In the genomic region with DNA sequence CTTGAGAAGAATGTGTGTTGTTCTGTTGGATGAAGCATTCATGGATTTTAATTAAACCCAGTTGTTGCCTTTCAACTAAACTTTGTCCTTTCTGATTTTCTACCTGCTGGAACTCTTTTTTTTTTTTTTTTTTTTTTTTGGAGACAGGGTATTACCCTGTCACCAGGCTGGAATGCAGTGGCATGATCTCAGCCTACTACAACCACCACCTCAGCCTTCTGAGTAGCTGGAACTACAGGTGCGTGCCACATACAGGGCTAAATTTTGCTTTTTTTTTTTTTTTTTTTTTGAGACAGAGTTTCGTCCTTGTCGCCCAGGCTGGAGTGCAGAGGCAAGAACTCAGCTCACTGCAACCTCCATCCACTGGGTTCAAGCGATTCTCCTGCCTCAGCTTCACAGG, we compare ENCODE assay signal across 17 cellular contexts. TPM values are rescaled to one million over a fixed set of nuclear protein-coding genes. Genes with fewer than 3 reads are reported as not detected.
DNase-seq lines count a peak whose midpoint lies in the region; ATAC-seq, FAIRE-seq and TF ChIP-seq lines count a peak whose summit lies in the region.
"Had no signal": no experiment of that assay in that cellular context is flagged by ENCODE, and none has a peak within 500 bp of the region (broad histone marks: within the 10 kb centered on the region; RNA-seq: fewer than 3 reads in every experiment).

No MANE protein-coding gene starts in this region.

- ATAC-seq in GM12878 (no peak), upper lobe of right lung (peak; percentile 60)
- ATAC-seq: A549; CD8-positive, alpha-beta T cell had no signal

- no peak overlapping the region for H3K27ac ChIP-seq in GM12878 (ENCODE audit: control insufficient read depth, insufficient read depth)
- no peak overlapping the region for H3K27ac ChIP-seq in upper lobe of right lung
- H3K27ac ChIP-seq: A549 had no signal

- CTCF ChIA-PET in GM12878 (lab: Yijun Ruan, JAX): no interaction called here
- CTCF ChIA-PET in activated CD4-positive, alpha-beta memory T cell treated with anti-CD3 and anti-CD28 coated beads, Interleukin-2, amount 10 ng/mL, durations not matched to agents 7 days and 5 days (lab: Charles Lee): interaction anchor here (1.2 kb wide), 1 partner anchor 54 kb away, joined by 3 read pairs; no protein-coding TSS in a partner anchor

- no peak overlapping the region; the same call in 1 of the 2 replicates for H3K4me2 ChIP-seq in GM12878 (ENCODE audit: control insufficient read depth, insufficient read depth)
- H3K4me2 ChIP-seq: A549 had no signal

- POLR2A ChIA-PET in GM12878 (lab: Charles Lee): interaction anchor here (0.6 to 1.1 kb wide), 3 partner anchors 9 to 265 kb away, joined by 3 to 8 read pairs (median 4); no protein-coding TSS in a partner anchor
- POLR2A ChIA-PET in activated CD4-positive, alpha-beta memory T cell treated with anti-CD3 and anti-CD28 coated beads, Interleukin-2, amount 10 ng/mL, durations not matched to agents 7 days and 5 days (lab: Charles Lee): no interaction called here

- no peak for DNase-seq in GM12878 (ENCODE audit: low read depth, low spot score)
- DNase-seq in kidney tubule cell (ENCODE audit: low spot score): peak; percentile 57
- DNase-seq in upper lobe of right lung: peak; percentile 1
- DNase-seq in activated CD4-positive, alpha-beta memory T cell treated with anti-CD3 and anti-CD28 coated beads, Interleukin-2, amount 10 ng/mL, durations not matched to agents 7 days and 5 days: no peak
- DNase-seq in NCI-H82 treated with DMSO at 0.1 percent for 48 hours (lab: John Stamatoyannopoulos, UW; ENCODE audit: unreplicated experiment): no peak
- DNase-seq: CD8-positive, alpha-beta T cell; COR-L47; DMS153; DMS79 treated with DMSO at 0.1 percent for 48 hours; EL; HCEC 1CT; HFFc6 had no signal

- no peak overlapping the region for H2AFZ ChIP-seq in GM12878 (ENCODE audit: control insufficient read depth, low read depth, low read length)

- peaks cover 8% of the 10 kb centered on the region for H3K9me3 ChIP-seq in GM12878 (replicated peaks; ENCODE audit: control insufficient read depth, insufficient read depth, low read length)
- no peaks in the 10 kb centered on the region for H3K9me3 ChIP-seq in upper lobe of right lung

- peaks cover 39% of the 10 kb centered on the region for H3K4me1 Mint-ChIP-seq in activated CD4-positive, alpha-beta memory T cell treated with anti-CD3 and anti-CD28 coated beads, Interleukin-2, amount 10 ng/mL, durations not matched to agents 7 days and 5 days

- TF ChIP-seq RAD21 in GM12878 (IDR thresholded peaks at IDR 0.05; ENCODE audit: insufficient read depth, low read depth, low read length): no peak

- TSS peak; percentile 3 for BruUV-seq in GM12878 (replicated peaks; lab: Mats Ljungman, UMichigan)

- no peak for TF ChIP-seq EP300 in GM12878 (IDR thresholded peaks at IDR 0.05; ENCODE audit: borderline replicate concordance in 1 of 2, control insufficient read depth in 1 of 2, low read depth in 2 of 2, low read length in 2 of 2)

- no peak overlapping the region for H3K27ac Mint-ChIP-seq in activated CD4-positive, alpha-beta memory T cell treated with anti-CD3 and anti-CD28 coated beads, Interleukin-2, amount 10 ng/mL, durations not matched to agents 7 days and 5 days
- H3K27ac Mint-ChIP-seq: CD14-positive monocyte; CD8-positive, alpha-beta T cell; HFFc6 had no signal

- peaks cover 11% of the 10 kb centered on the region for H3K9me3 Mint-ChIP-seq in activated CD4-positive, alpha-beta memory T cell treated with anti-CD3 and anti-CD28 coated beads, Interleukin-2, amount 10 ng/mL, durations not matched to agents 7 days and 5 days
- H3K9me3 Mint-ChIP-seq: CD8-positive, alpha-beta T cell had no signal

- no peak overlapping the region for H3K9ac ChIP-seq in GM12878 (ENCODE audit: control insufficient read depth, insufficient read depth, low read length)

- in situ Hi-C loops in GM12878 (cut with MboI): no loop called here

- peaks cover 0 to 2% of the 10 kb centered on the region in 2 experiments; a peak in 2 of 4 replicates for H3K36me3 ChIP-seq in GM12878 (ENCODE audit: control insufficient read depth in 2 of 2, insufficient read depth in 2 of 2, low read length in 1 of 2)
- H3K36me3 ChIP-seq in upper lobe of right lung: peaks cover 34% of the 10 kb centered on the region

- SMC1A ChIA-PET in GM12878 (lab: Charles Lee; ENCODE audit: uncharacterized antibody, unreplicated experiment): no interaction called here

- no peak overlapping the region for H3K4me3 Mint-ChIP-seq in activated CD4-positive, alpha-beta memory T cell treated with anti-CD3 and anti-CD28 coated beads, Interleukin-2, amount 10 ng/mL, durations not matched to agents 7 days and 5 days
- H3K4me3 Mint-ChIP-seq: CD14-positive monocyte; CD8-positive, alpha-beta T cell; HFFc6 had no signal

- no peak overlapping the region for H3K4me3 ChIP-seq in GM12878
- no peak overlapping the region for H3K4me3 ChIP-seq in upper lobe of right lung
- H3K4me3 ChIP-seq: A549 had no signal

- intact Hi-C loops in GM12878 (cut with micrococcal nuclease; ENCODE audit: unreplicated experiment): no loop called here
- intact Hi-C loops in upper lobe of right lung (cut with DNase I): no loop called here

- TF ChIP-seq CTCF in GM12878 (IDR thresholded peaks at IDR 0.05 in 2 of 3, conservative IDR thresholded peaks at IDR 0.05 in 1 of 3; ENCODE audit: control insufficient read depth in 2 of 3, extremely low read depth in 1 of 3, insufficient read depth in 1 of 3, low read depth in 3 of 3, low read length in 3 of 3) (no peak), upper lobe of right lung (IDR thresholded peaks at IDR 0.05) (no peak)

- no peaks in the 10 kb centered on the region for H3K27me3 ChIP-seq in GM12878 (replicated peaks in 1 of 2; ENCODE audit: control insufficient read depth in 2 of 2, insufficient read depth in 2 of 2, low read length in 1 of 2)
- no peaks in the 10 kb centered on the region for H3K27me3 ChIP-seq in upper lobe of right lung

- RAD21 ChIA-PET in GM12878 (lab: Charles Lee; ENCODE audit: unreplicated experiment): interaction anchor here (0.7 kb wide), 2 partner anchors 45 to 1050 kb away, joined by 4 read pairs; no protein-coding TSS in a partner anchor

- peaks cover 12% of the 10 kb centered on the region for H3K4me1 ChIP-seq in GM12878 (ENCODE audit: control insufficient read depth, insufficient read depth, low read length)
- peaks cover 23% of the 10 kb centered on the region for H3K4me1 ChIP-seq in upper lobe of right lung
- H3K4me1 ChIP-seq: A549 had no signal

- H4K20me1 ChIP-seq in GM12878 (ENCODE audit: control insufficient read depth, insufficient read depth): 0 out of 2 replicates have a peak, but pooled peaks cover 3% of the 10 kb centered on the region

- peaks cover 59% of the 10 kb centered on the region for H3K79me2 ChIP-seq in GM12878 (ENCODE audit: control insufficient read depth, insufficient read depth, low read length)

- no peak for FAIRE-seq in GM12878 (lab: Jason Lieb, UNC)
- FAIRE-seq: A549, D721Med, G401.6, GM19239 had no signal

- 72% methylated on average over 2 of the region's 4 CpGs for whole genome bisulfite sequencing in GM12878 (ENCODE audit: insufficient coverage, insufficient replicate concordance, low lambda C conversion rate, missing lambda C conversion rate)

- no peak for TF ChIP-seq POLR2A in GM12878 (IDR thresholded peaks at IDR 0.05; ENCODE audit: low read depth, low read length)

- peaks cover 68% of the 10 kb centered on the region for H3K36me3 Mint-ChIP-seq in activated CD4-positive, alpha-beta memory T cell treated with anti-CD3 and anti-CD28 coated beads, Interleukin-2, amount 10 ng/mL, durations not matched to agents 7 days and 5 days (ENCODE audit: low read depth)

- no peaks in the 10 kb centered on the region for H3K27me3 Mint-ChIP-seq in activated CD4-positive, alpha-beta memory T cell treated with anti-CD3 and anti-CD28 coated beads, Interleukin-2, amount 10 ng/mL, durations not matched to agents 7 days and 5 days

RNA-seq across cellular contexts. Expression of a gene that starts 6.9 kb away (rescaled TPM):
- total RNA-seq in GM12878 (2013; cell fraction: nucleolus; rRNA removed): 53.0 and 54.5 TPM in 2 replicates
- 10.0 and 12.5 TPM in 2 replicates for total RNA-seq in GM12878 (2014; rRNA removed)
- 18.6 and 19.2 TPM in 2 replicates for total RNA-seq in GM12878 (2014; rRNA removed; fragmentation: Illumina TruSeq; extraction: Trizol)
- total RNA-seq in GM12878 (2021): 12.1 and 15.1 TPM in 2 replicates
- 7.0 TPM for polyA plus RNA-seq in GM12878 (2011; ENCODE audit: low read depth)
- 24.0 and 35.6 TPM in 2 replicates for polyA plus RNA-seq in GM12878 (2011; rRNA removed)
- 12.6 and 13.4 TPM in 2 replicates for polyA plus RNA-seq in GM12878 (2011; cell fraction: cytosol; rRNA removed)
- polyA plus RNA-seq in GM12878 (2011; cell fraction: nucleus; rRNA removed): 9.6 and 10.6 TPM in 2 replicates
- polyA plus RNA-seq in GM12878 (2012): 11.0 and 11.8 TPM in 2 replicates
- polyA plus RNA-seq in GM12878 (2014; fragmentation: Illumina TruSeq; extraction: Trizol): 15.9 and 18.4 TPM in 2 replicates
- polyA plus RNA-seq in GM12878 (2014; fragmentation: Nextera tagmentation; extraction: Ambion mirVana): 1 to 10 TPM; 7.5 to 9.2 TPM
- polyA plus RNA-seq in GM12878 (2014; rRNA removed): 8.3 and 8.8 TPM in 2 replicates
- polyA plus RNA-seq in GM12878 (2016; fragmentation: Nextera tagmentation; extraction: Ambion mirVana): 10 to 100 TPM; 11.0 to 11.1 TPM
- polyA minus RNA-seq in GM12878 (2011; rRNA and poly(A)+ RNA removed): 19.1 and 26.3 TPM in 2 replicates
- 19.8 and 23.3 TPM in 2 replicates for polyA minus RNA-seq in GM12878 (2011; cell fraction: cytosol; rRNA and poly(A)+ RNA removed)
- 8.2 and 19.2 TPM in 2 replicates for polyA minus RNA-seq in GM12878 (2011; cell fraction: nucleus; rRNA and poly(A)+ RNA removed)
- total RNA-seq in upper lobe of right lung: 29.7 TPM
- total RNA-seq in activated CD4-positive, alpha-beta memory T cell treated with anti-CD3 and anti-CD28 coated beads, Interleukin-2, amount 10 ng/mL, durations not matched to agents 7 days and 5 days: 10 to 100 TPM; 39.9 to 44.3 TPM

RNA-seq across cellular contexts. Expression of a gene that starts 7.0 kb away (rescaled TPM):
- total RNA-seq in GM12878 (2013; cell fraction: nucleolus; rRNA removed): 19.8 and 20.0 TPM in 2 replicates
- total RNA-seq in GM12878 (2014; rRNA removed) (7.7 and 7.9 TPM in 2 replicates), GM12878 (2014; rRNA removed; fragmentation: Illumina TruSeq; extraction: Trizol) (7.2 TPM in 2 replicates), GM12878 (2021) (8.4 TPM in 2 replicates), upper lobe of right lung (12.2 TPM)
- polyA plus RNA-seq in GM12878 (2011; ENCODE audit: low read depth): 1.5 TPM
- polyA plus RNA-seq in GM12878 (2011; rRNA removed) (7.0 and 7.2 TPM in 2 replicates), GM12878 (2014; fragmentation: Illumina TruSeq; extraction: Trizol) (3.2 and 5.0 TPM in 2 replicates), GM12878 (2014; fragmentation: Nextera tagmentation; extraction: Ambion mirVana) (1 to 10 TPM in 1 of 2 experiments, under 1 TPM in 1; 0.57 to 1.4 TPM), GM12878 (2014; rRNA removed) (2.6 and 3.2 TPM in 2 replicates), GM12878 (2016; fragmentation: Nextera tagmentation; extraction: Ambion mirVana) (1 to 10 TPM; 2.7 to 2.8 TPM)
- polyA plus RNA-seq in GM12878 (2011; cell fraction: cytosol; rRNA removed): 3.7 and 6.0 TPM in 2 replicates
- polyA plus RNA-seq in GM12878 (2011; cell fraction: nucleus; rRNA removed): 2.8 and 4.3 TPM in 2 replicates
- 3.1 and 3.5 TPM in 2 replicates for polyA plus RNA-seq in GM12878 (2012)
- polyA minus RNA-seq in GM12878 (2011; rRNA and poly(A)+ RNA removed): 14.4 and 15.1 TPM in 2 replicates
- polyA minus RNA-seq in GM12878 (2011; cell fraction: cytosol; rRNA and poly(A)+ RNA removed): 3.3 and 7.4 TPM in 2 replicates
- polyA minus RNA-seq in GM12878 (2011; cell fraction: nucleus; rRNA and poly(A)+ RNA removed): 18.5 and 38.8 TPM in 2 replicates
- 10 to 100 TPM; 16.9 to 17.1 TPM for total RNA-seq in activated CD4-positive, alpha-beta memory T cell treated with anti-CD3 and anti-CD28 coated beads, Interleukin-2, amount 10 ng/mL, durations not matched to agents 7 days and 5 days

RNA-seq across cellular contexts. Expression of a gene that starts 48.9 kb away (rescaled TPM):
- 162 and 181 TPM in 2 replicates for total RNA-seq in GM12878 (2013; cell fraction: nucleolus; rRNA removed)
- total RNA-seq in GM12878 (2014; rRNA removed) (132 and 149 TPM in 2 replicates), GM12878 (2014; rRNA removed; fragmentation: Illumina TruSeq; extraction: Trizol) (58.4 and 63.5 TPM in 2 replicates), GM12878 (2021) (209 and 224 TPM in 2 replicates), upper lobe of right lung (174 TPM)
- 89.4 TPM for polyA plus RNA-seq in GM12878 (2011; ENCODE audit: low read depth)
- polyA plus RNA-seq in GM12878 (2011; rRNA removed) (18.2 and 48.7 TPM in 2 replicates), GM12878 (2014; fragmentation: Illumina TruSeq; extraction: Trizol) (29.5 and 60.4 TPM in 2 replicates), GM12878 (2014; fragmentation: Nextera tagmentation; extraction: Ambion mirVana) (10 to 100 TPM in 1 of 2 experiments, 1 to 10 TPM in 1; 7.6 to 33.6 TPM), GM12878 (2014; rRNA removed) (99.2 and 104 TPM in 2 replicates), GM12878 (2016; fragmentation: Nextera tagmentation; extraction: Ambion mirVana) (100 to 1,000 TPM; 118 to 133 TPM)
- polyA plus RNA-seq in GM12878 (2011; cell fraction: cytosol; rRNA removed): 68.0 and 71.7 TPM in 2 replicates
- 211 and 224 TPM in 2 replicates for polyA plus RNA-seq in GM12878 (2011; cell fraction: nucleus; rRNA removed)
- 170 and 173 TPM in 2 replicates for polyA plus RNA-seq in GM12878 (2012)
- 42.5 and 75.7 TPM in 2 replicates for polyA minus RNA-seq in GM12878 (2011; rRNA and poly(A)+ RNA removed)
- 38.0 and 58.0 TPM in 2 replicates for polyA minus RNA-seq in GM12878 (2011; cell fraction: cytosol; rRNA and poly(A)+ RNA removed)
- 61.4 and 110 TPM in 2 replicates for polyA minus RNA-seq in GM12878 (2011; cell fraction: nucleus; rRNA and poly(A)+ RNA removed)
- 100 to 1,000 TPM; 146 to 150 TPM for total RNA-seq in activated CD4-positive, alpha-beta memory T cell treated with anti-CD3 and anti-CD28 coated beads, Interleukin-2, amount 10 ng/mL, durations not matched to agents 7 days and 5 days

RNA-seq across cellular contexts. Expression of a gene that starts 49.0 kb away (rescaled TPM):
- total RNA-seq in GM12878 (2013; cell fraction: nucleolus; rRNA removed): 7.7 and 7.8 TPM in 2 replicates
- total RNA-seq in GM12878 (2014; rRNA removed) (12.2 and 14.0 TPM in 2 replicates), GM12878 (2014; rRNA removed; fragmentation: Illumina TruSeq; extraction: Trizol) (6.7 and 9.1 TPM in 2 replicates), GM12878 (2021) (16.0 TPM in 2 replicates), upper lobe of right lung (10.9 TPM)
- polyA plus RNA-seq in GM12878 (2011; ENCODE audit: low read depth): 4.2 TPM
- polyA plus RNA-seq in GM12878 (2011; rRNA removed) (5.4 and 7.6 TPM in 2 replicates), GM12878 (2014; fragmentation: Illumina TruSeq; extraction: Trizol) (2.2 and 4.5 TPM in 2 replicates), GM12878 (2014; fragmentation: Nextera tagmentation; extraction: Ambion mirVana) (1 to 10 TPM in 1 of 2 experiments, under 1 TPM in 1; 0.58 to 2.3 TPM), GM12878 (2014; rRNA removed) (12.6 and 16.5 TPM in 2 replicates), GM12878 (2016; fragmentation: Nextera tagmentation; extraction: Ambion mirVana) (10 to 100 TPM; 15.0 to 17.7 TPM)
- polyA plus RNA-seq in GM12878 (2011; cell fraction: cytosol; rRNA removed): 14.3 and 18.0 TPM in 2 replicates
- polyA plus RNA-seq in GM12878 (2011; cell fraction: nucleus; rRNA removed): 13.0 and 16.6 TPM in 2 replicates
- 10.8 and 11.9 TPM in 2 replicates for polyA plus RNA-seq in GM12878 (2012)
- polyA minus RNA-seq in GM12878 (2011; rRNA and poly(A)+ RNA removed): 6.4 and 14.4 TPM in 2 replicates
- polyA minus RNA-seq in GM12878 (2011; cell fraction: cytosol; rRNA and poly(A)+ RNA removed): 4.8 TPM in 2 replicates
- 7.0 and 9.9 TPM in 2 replicates for polyA minus RNA-seq in GM12878 (2011; cell fraction: nucleus; rRNA and poly(A)+ RNA removed)
- total RNA-seq in activated CD4-positive, alpha-beta memory T cell treated with anti-CD3 and anti-CD28 coated beads, Interleukin-2, amount 10 ng/mL, durations not matched to agents 7 days and 5 days: 10 to 100 TPM; 16.9 to 21.3 TPM

Comparison
In these comparisons a context has a peak if more than half of its experiments do, and no peak if none do; other contexts are left out.
1. DNase-seq: peak in kidney tubule cell (single experiment) and upper lobe of right lung (single experiment); none in GM12878 (single experiment), activated CD4-positive, alpha-beta memory T cell treated with anti-CD3 and anti-CD28 coated beads, Interleukin-2, amount 10 ng/mL, durations not matched to agents 7 days and 5 days (single experiment) and NCI-H82 treated with DMSO at 0.1 percent for 48 hours (single experiment).